In genomic region chr4:145435646-145436045, GRCh38 we compare ENCODE assay signal across 20 cellular contexts. TPM values are rescaled to one million over a fixed set of nuclear protein-coding genes. Genes with fewer than 3 reads are reported as not detected.
DNase-seq lines count a peak whose midpoint lies in the region; ATAC-seq and TF ChIP-seq lines count a peak whose summit lies in the region.
"Had no signal": no experiment of that assay in that cellular context is flagged by ENCODE, and none has a peak within 500 bp of the region (broad histone marks: within the 10 kb centered on the region; RNA-seq: fewer than 3 reads in every experiment).

No MANE protein-coding gene starts in this region.

- intact Hi-C loops in PC-3 (cut with micrococcal nuclease) (no loop called here), mammary epithelial cell (cut with micrococcal nuclease) (no loop called here), tibial artery (cut with DNase I; ENCODE audit: low total_unique reads) (no loop called here)

- no peaks in the 10 kb centered on the region for H3K27me3 ChIP-seq in PC-3 (ENCODE audit: low read length)
- no peaks in the 10 kb centered on the region for H3K27me3 ChIP-seq in mammary epithelial cell (ENCODE audit: insufficient read depth, low read length)
- H3K27me3 ChIP-seq in foreskin keratinocyte, result no peaks in the 10 kb centered on the region
- H3K27me3 ChIP-seq in neural progenitor cell, result no peaks in the 10 kb centered on the region
- peaks cover 0 to 4% of the 10 kb centered on the region in 2 donors for H3K27me3 ChIP-seq in tibial artery

- POLR2A ChIA-PET in PC-3 (lab: Charles Lee; ENCODE audit: unreplicated experiment), result no interaction called here

- H3K9me2 ChIP-seq in PC-3 (replicated peaks; ENCODE audit: low read length), result no peaks in the 10 kb centered on the region

- peaks cover 5% of the 10 kb centered on the region for H3K9me3 Mint-ChIP-seq in neural progenitor cell

- no peaks in the 10 kb centered on the region for H3K4me1 Mint-ChIP-seq in neural progenitor cell
- H3K4me1 Mint-ChIP-seq: CD4-positive, CD25-positive, alpha-beta regulatory T cell; CD8-positive, alpha-beta memory T cell; IgD-negative memory B cell had no signal

- no peak overlapping the region for H3K4me2 ChIP-seq in PC-3 (ENCODE audit: low read length)
- H3K4me2 ChIP-seq in mammary epithelial cell (ENCODE audit: insufficient read depth, low read depth, low read length), result no peak overlapping the region
- no peak overlapping the region for H3K4me2 ChIP-seq in neural progenitor cell
- H3K4me2 ChIP-seq: GM23338 had no signal

- H3K27ac Mint-ChIP-seq in neural progenitor cell, result no peak overlapping the region
- H3K27ac Mint-ChIP-seq: CD4-positive, CD25-positive, alpha-beta regulatory T cell; GM23338; IgD-negative memory B cell had no signal

- no peaks in the 10 kb centered on the region for H3K36me3 Mint-ChIP-seq in neural progenitor cell
- H3K36me3 Mint-ChIP-seq: CD4-positive, CD25-positive, alpha-beta regulatory T cell; CD8-positive, alpha-beta memory T cell; IgD-negative memory B cell had no signal

- H2AFZ ChIP-seq in PC-3 (ENCODE audit: low read length) (no peak overlapping the region), mammary epithelial cell (ENCODE audit: low read depth, low read length) (no peak overlapping the region), neural progenitor cell (replicated peaks) (peak overlapping the region; percentile 19)

- no peaks in the 10 kb centered on the region for H3F3A ChIP-seq in PC-3 (ENCODE audit: low read length, unreplicated experiment)
- no peaks in the 10 kb centered on the region for H3F3A ChIP-seq in neural progenitor cell (ENCODE audit: low read depth)

- no peak for TF ChIP-seq CTCF in PC-3 (conservative IDR thresholded peaks at IDR 0.05; ENCODE audit: low read depth, low read length)
- TF ChIP-seq CTCF in mammary epithelial cell (conservative IDR thresholded peaks at IDR 0.05 in 1 of 2, IDR thresholded peaks at IDR 0.05 in 1 of 2; ENCODE audit: extremely low read depth in 1 of 2, insufficient read depth in 1 of 2, low read depth in 1 of 2, low read length in 2 of 2), result no peak
- no peak for TF ChIP-seq CTCF in foreskin keratinocyte (conservative IDR thresholded peaks at IDR 0.05)
- no peak for TF ChIP-seq CTCF in neural progenitor cell (IDR thresholded peaks at IDR 0.05)
- TF ChIP-seq CTCF in tibial artery (IDR thresholded peaks at IDR 0.05), result no peak

- ATAC-seq in PC-3 (no peak), foreskin keratinocyte (peak; percentile 89)
- ATAC-seq: GM12878, GM23338 had no signal

- in situ Hi-C loops in mammary epithelial cell (cut with MboI; ENCODE audit: low sequenced_read_pairs in 2 of 2), result no loop called here

- H3K27ac ChIP-seq in PC-3 (ENCODE audit: low read length) (no peak overlapping the region), mammary epithelial cell (ENCODE audit: insufficient read depth, low read depth, low read length) (no peak overlapping the region), foreskin keratinocyte (peak overlapping the region; percentile 23), neural progenitor cell (no peak overlapping the region), tibial artery (no peak overlapping the region)

- peaks cover 2% of the 10 kb centered on the region for H3K27me3 Mint-ChIP-seq in neural progenitor cell (ENCODE audit: insufficient read depth, low read depth)

- CTCF ChIA-PET in PC-3 (lab: Charles Lee), result no interaction called here
- CTCF ChIA-PET in mammary epithelial cell (lab: Charles Lee; ENCODE audit: low non-redundant PET), result no interaction called here

- no peak overlapping the region for H3K4me3 ChIP-seq in PC-3 (ENCODE audit: low read length)
- H3K4me3 ChIP-seq in mammary epithelial cell (replicated peaks in 1 of 3; ENCODE audit: insufficient read depth in 1 of 3, low read depth in 2 of 3, low read length in 3 of 3), result no peak overlapping the region
- H3K4me3 ChIP-seq in neural progenitor cell, result no peak overlapping the region
- H3K4me3 ChIP-seq in tibial artery, result no peak overlapping the region
- H3K4me3 ChIP-seq: GM12878, GM23338 had no signal

- peaks cover 14% of the 10 kb centered on the region for H3K4me1 ChIP-seq in PC-3 (ENCODE audit: insufficient read depth, low read length)
- H3K4me1 ChIP-seq in mammary epithelial cell (ENCODE audit: insufficient read depth, low read length), result peaks cover 7% of the 10 kb centered on the region
- peaks cover 30% of the 10 kb centered on the region for H3K4me1 ChIP-seq in foreskin keratinocyte
- H3K4me1 ChIP-seq in neural progenitor cell, result peaks cover 13% of the 10 kb centered on the region
- H3K4me1 ChIP-seq in tibial artery, result no peaks in the 10 kb centered on the region
- H3K4me1 ChIP-seq: BE2C had no signal

- BruUV-seq in PC-3 (replicated peaks; lab: Mats Ljungman, UMichigan), result no TSS peak
- BruUV-seq in mammary epithelial cell (replicated peaks; lab: Mats Ljungman, UMichigan), result no TSS peak

- dilution Hi-C loops in mammary epithelial cell (cut with HindIII; ENCODE audit: low sequenced_read_pairs), result no loop called here

- H3K9ac ChIP-seq in PC-3 (ENCODE audit: low read length) (no peak overlapping the region), mammary epithelial cell (ENCODE audit: insufficient read depth, low read length) (no peak overlapping the region), neural progenitor cell (no peak overlapping the region)

- H4K20me1 ChIP-seq in PC-3 (ENCODE audit: low read length), result no peaks in the 10 kb centered on the region
- H4K20me1 ChIP-seq in mammary epithelial cell (ENCODE audit: insufficient read depth, low read length), result no peaks in the 10 kb centered on the region
- H4K20me1 ChIP-seq in neural progenitor cell (ENCODE audit: low read depth), result no peaks in the 10 kb centered on the region

- no peaks in the 10 kb centered on the region for H3K36me3 ChIP-seq in PC-3 (ENCODE audit: low read depth, low read length)
- H3K36me3 ChIP-seq in mammary epithelial cell (ENCODE audit: insufficient read depth, low read length), result no peaks in the 10 kb centered on the region
- H3K36me3 ChIP-seq in neural progenitor cell, result no peaks in the 10 kb centered on the region
- no peaks in the 10 kb centered on the region for H3K36me3 ChIP-seq in tibial artery
- H3K36me3 ChIP-seq: BE2C had no signal

- H3K9me3 ChIP-seq in PC-3 (ENCODE audit: low read length), result no peaks in the 10 kb centered on the region
- H3K9me3 ChIP-seq in mammary epithelial cell (replicated peaks; ENCODE audit: insufficient read depth, low read length), result no peaks in the 10 kb centered on the region
- no peaks in the 10 kb centered on the region for H3K9me3 ChIP-seq in neural progenitor cell (ENCODE audit: low read depth)
- peaks cover 0 to 4% (median 0%) of the 10 kb centered on the region in 3 donors for H3K9me3 ChIP-seq in tibial artery
- H3K9me3 ChIP-seq: BE2C had no signal

- no peak overlapping the region for H3K4me3 Mint-ChIP-seq in neural progenitor cell
- H3K4me3 Mint-ChIP-seq: CD4-positive, CD25-positive, alpha-beta regulatory T cell; CD8-positive, alpha-beta memory T cell; GM23338; IgD-negative memory B cell had no signal

- WGBS in mammary epithelial cell (ENCODE audit: low coverage, missing lambda C conversion rate), result 57% methylated on average over 3 of the region's 3 CpGs

- H3K79me2 ChIP-seq in PC-3 (ENCODE audit: low read length), result no peaks in the 10 kb centered on the region
- no peaks in the 10 kb centered on the region for H3K79me2 ChIP-seq in mammary epithelial cell (ENCODE audit: insufficient read depth, low read length)
- no peaks in the 10 kb centered on the region for H3K79me2 ChIP-seq in neural progenitor cell (ENCODE audit: low read depth)

- DNase-seq in PC-3 (peak; percentile 52), mammary epithelial cell (peak; percentile 67), foreskin keratinocyte (peak; percentile 59 to 80), neural progenitor cell (ENCODE audit: low spot score) (no peak), NCI-H446 treated with DMSO at 0.1 percent for 48 hours (lab: John Stamatoyannopoulos, UW) (no peak), HK-2 (ENCODE audit: unreplicated experiment) (no peak), tibial artery (no peak)
- DNase-seq: BE2C; C1 segment of cervical spinal cord; CD4-positive, CD25-positive, alpha-beta regulatory T cell; CD8-positive, alpha-beta memory T cell; COR-L47; DMS 273 treated with DMSO at 0.1 percent for 48 hours; DMS53; DND-41; EL; HCEC 1CT had no signal

RNA-seq across cellular contexts. Expression of gene SMAD1, which starts 46.0 kb away (rescaled TPM):
- 13.3 and 14.8 TPM in 2 replicates for total RNA-seq in PC-3 (2014; rRNA removed)
- total RNA-seq in mammary epithelial cell, result 10 to 100 TPM; 30.0 to 43.2 TPM
- 28.4 TPM for polyA plus RNA-seq in mammary epithelial cell
- 45.7 TPM for polyA minus RNA-seq in mammary epithelial cell
- total RNA-seq in foreskin keratinocyte, result 27.4 and 27.6 TPM in 2 replicates
- 4.4 and 5.3 TPM in 2 replicates for polyA plus RNA-seq in foreskin keratinocyte
- 31.6 and 44.3 TPM in 2 replicates for total RNA-seq in neural progenitor cell (ENCODE audit: low replicate concordance)
- polyA plus RNA-seq: IgD-negative memory B cell had no signal

Comparison
In these comparisons a context has a peak if more than half of its experiments do, and no peak if none do; other contexts are left out.
1. DNase-seq: peak in PC-3 (single experiment), mammary epithelial cell (single experiment) and foreskin keratinocyte (2 of 2); none in neural progenitor cell (single experiment), NCI-H446 treated with DMSO at 0.1 percent for 48 hours (single experiment), HK-2 (single experiment) and tibial artery (0 of 2).